14 cellular contexts compared by ENCODE assay signal in the genomic region with DNA sequence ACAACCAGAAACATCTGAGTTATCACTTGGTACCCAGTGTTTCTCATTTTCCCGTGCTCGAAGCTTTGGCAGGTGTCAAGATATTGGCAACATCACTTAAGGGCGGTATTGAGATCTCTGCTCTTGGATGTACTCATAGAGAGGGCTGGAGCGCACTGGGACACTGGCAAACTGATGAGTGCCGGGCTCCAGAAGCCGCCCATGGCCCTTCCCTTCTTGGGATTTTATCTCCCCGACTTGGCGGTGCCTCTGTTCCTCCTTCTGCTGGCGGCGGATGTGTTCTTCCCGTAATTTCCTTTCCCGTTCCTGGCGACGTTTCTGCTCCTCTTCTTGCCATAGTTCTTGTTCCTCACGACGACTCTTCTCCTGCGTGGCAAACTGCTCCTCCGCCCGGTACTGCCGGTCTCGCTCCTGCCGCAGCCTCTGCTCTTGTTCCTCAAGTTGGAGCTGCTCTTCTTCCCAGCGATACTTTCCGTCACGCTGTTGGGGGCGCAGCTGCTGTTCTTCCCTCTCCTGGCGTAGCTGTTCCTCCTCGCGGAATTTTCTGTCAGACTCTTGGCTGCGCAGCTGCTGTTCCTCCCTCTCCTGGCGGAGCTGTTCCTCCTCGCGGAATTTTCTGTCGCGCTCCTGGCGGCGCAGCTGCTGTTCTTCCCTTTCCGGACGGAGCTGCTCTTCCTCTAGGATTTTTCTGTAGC. TPM values are rescaled to one million over a fixed set of nuclear protein-coding genes. Genes with fewer than 3 reads are reported as not detected.
DNase-seq lines count a peak whose midpoint lies in the region; ATAC-seq and TF ChIP-seq lines count a peak whose summit lies in the region.
"Had no signal": no experiment of that assay in that cellular context is flagged by ENCODE, and none has a peak within 500 bp of the region (broad histone marks: within the 10 kb centered on the region; RNA-seq: fewer than 3 reads in every experiment).

No MANE protein-coding gene starts in this region.

- no peaks in the 10 kb centered on the region for H3K9me3 Mint-ChIP-seq in activated CD8-positive, alpha-beta T cell treated with anti-CD3 and anti-CD28 coated beads, Interleukin-2, amount 10 ng/mL, durations not matched to agents 7 days and 5 days (ENCODE audit: insufficient read depth)

- H3K27me3 Mint-ChIP-seq in activated CD8-positive, alpha-beta T cell treated with anti-CD3 and anti-CD28 coated beads, Interleukin-2, amount 10 ng/mL, durations not matched to agents 7 days and 5 days (ENCODE audit: low read depth) = peaks cover 29% of the 10 kb centered on the region

- H3K9me2 ChIP-seq in hepatocyte (replicated peaks; ENCODE audit: insufficient read depth) = no peaks in the 10 kb centered on the region

- H3K4me1 ChIP-seq in heart right ventricle (peaks cover 11 to 53% (median 38%) of the 10 kb centered on the region in 9 donors), heart left ventricle (peaks cover 5 to 46% (median 26%) of the 10 kb centered on the region in 12 donors), hepatocyte (ENCODE audit: insufficient read depth) (no peaks in the 10 kb centered on the region), transverse colon (peaks cover 15 to 55% (median 41%) of the 10 kb centered on the region in 4 donors)

- H3K79me2 ChIP-seq in hepatocyte = no peaks in the 10 kb centered on the region

- peak overlapping the region; percentile 37 for H3K27ac Mint-ChIP-seq in activated CD8-positive, alpha-beta T cell treated with anti-CD3 and anti-CD28 coated beads, Interleukin-2, amount 10 ng/mL, durations not matched to agents 7 days and 5 days

- no peak for TF ChIP-seq EP300 in transverse colon (IDR thresholded peaks at IDR 0.05; ENCODE audit: low read depth)

- intact Hi-C loops in heart right ventricle (cut with DNase I) (no loop called here), heart left ventricle (cut with DNase I) (no loop called here), transverse colon (cut with DNase I; ENCODE audit: low total_unique reads) (no loop called here)

- ATAC-seq in heart right ventricle (no peak), heart left ventricle (no peak)
- ATAC-seq in activated CD8-positive, alpha-beta T cell treated with anti-CD3 and anti-CD28 coated beads, Interleukin-2, amount 10 ng/mL, durations not matched to agents 7 days and 5 days = no peak

- TF ChIP-seq CTCF in heart right ventricle (IDR thresholded peaks at IDR 0.05) = no peak
- no peak for TF ChIP-seq CTCF in heart left ventricle (IDR thresholded peaks at IDR 0.05)
- no peak for TF ChIP-seq CTCF in hepatocyte (IDR thresholded peaks at IDR 0.05; ENCODE audit: poor library complexity)
- TF ChIP-seq CTCF in transverse colon (IDR thresholded peaks at IDR 0.05) = no peak

- peak overlapping the region in 6 of 10 donors; percentile 6 to 65 (median 44) for H3K4me3 ChIP-seq in heart right ventricle
- H3K4me3 ChIP-seq in heart left ventricle = peak overlapping the region in 6 of 12 donors; percentile 14 to 56 (median 29)
- no peak overlapping the region for H3K4me3 ChIP-seq in hepatocyte
- H3K4me3 ChIP-seq in transverse colon = peak overlapping the region in 3 of 4 donors; percentile 12 to 55 (median 19)

- no peaks in the 10 kb centered on the region for H4K20me1 ChIP-seq in hepatocyte (ENCODE audit: insufficient read depth, poor library complexity, severe bottlenecking)

- CTCF ChIA-PET in activated CD8-positive, alpha-beta T cell treated with anti-CD3 and anti-CD28 coated beads, Interleukin-2, amount 10 ng/mL, durations not matched to agents 7 days and 5 days (lab: Charles Lee) = interaction anchor here (1.2 to 1.3 kb wide), 2 partner anchors 124 to 352 kb away, joined by 3 to 4 read pairs; no protein-coding TSS in a partner anchor

- peaks cover 0 to 25% (median 10%) of the 10 kb centered on the region in 11 donors for H3K9me3 ChIP-seq in heart right ventricle
- H3K9me3 ChIP-seq in heart left ventricle = peaks cover 0 to 22% (median 8%) of the 10 kb centered on the region in 12 donors
- no peaks in the 10 kb centered on the region for H3K9me3 ChIP-seq in hepatocyte (ENCODE audit: low read depth)
- peaks cover 0 to 8% of the 10 kb centered on the region in 2 donors for H3K9me3 ChIP-seq in transverse colon

- POLR2A ChIA-PET in activated CD8-positive, alpha-beta T cell treated with anti-CD3 and anti-CD28 coated beads, Interleukin-2, amount 10 ng/mL, durations not matched to agents 7 days and 5 days (lab: Charles Lee) = no interaction called here

- H3K36me3 Mint-ChIP-seq in activated CD8-positive, alpha-beta T cell treated with anti-CD3 and anti-CD28 coated beads, Interleukin-2, amount 10 ng/mL, durations not matched to agents 7 days and 5 days (ENCODE audit: low read depth) = no peaks in the 10 kb centered on the region

- no peak overlapping the region for H3K4me3 Mint-ChIP-seq in activated CD8-positive, alpha-beta T cell treated with anti-CD3 and anti-CD28 coated beads, Interleukin-2, amount 10 ng/mL, durations not matched to agents 7 days and 5 days

- no peak overlapping the region for H2AFZ ChIP-seq in hepatocyte

- whole genome bisulfite sequencing in heart right ventricle, 2 donors = 13 to 15% methylated on average over 39 of the region's 39 CpGs
- WGBS in heart left ventricle, 4 donors = 12 to 25% (median 14%) methylated on average over 39 of the region's 39 CpGs
- WGBS in hepatocyte (ENCODE audit: low lambda C conversion rate, missing lambda C conversion rate) = 30% methylated on average over 38 of the region's 39 CpGs
- 31 to 32% methylated on average over 10 to 39 of the region's 39 CpGs for WGBS in transverse colon (ENCODE audit: low coverage in 1 of 2), 2 donors

- in situ Hi-C loops in transverse colon (cut with MboI; ENCODE audit: low pct_ligation_motif_present in 1 of 4, low pct_unique_long_range_greater_than_20kb in 1 of 4, low sequenced_read_pairs in 3 of 4) = no loop called here

- peaks cover 5% of the 10 kb centered on the region for H3K4me1 Mint-ChIP-seq in activated CD8-positive, alpha-beta T cell treated with anti-CD3 and anti-CD28 coated beads, Interleukin-2, amount 10 ng/mL, durations not matched to agents 7 days and 5 days (ENCODE audit: low read depth)

- H3K27ac ChIP-seq in heart right ventricle (peak overlapping the region in 1 of 10 donors; percentile 36), heart left ventricle (peak overlapping the region in 1 of 12 donors; percentile 57), hepatocyte (no peak overlapping the region), transverse colon (no peak overlapping the region)

- no peaks in the 10 kb centered on the region for H3K36me3 ChIP-seq in heart right ventricle
- no peaks in the 10 kb centered on the region for H3K36me3 ChIP-seq in heart left ventricle
- H3K36me3 ChIP-seq in hepatocyte (replicated peaks; ENCODE audit: insufficient read depth, low read depth) = no peaks in the 10 kb centered on the region
- no peaks in the 10 kb centered on the region for H3K36me3 ChIP-seq in transverse colon

- TF ChIP-seq POLR2A in heart left ventricle (IDR thresholded peaks at IDR 0.05) (no peak), transverse colon (IDR thresholded peaks at IDR 0.05) (no peak)

- H3K27me3 ChIP-seq in heart right ventricle = peaks cover 13 to 100% (median 100%) of the 10 kb centered on the region in 7 donors
- H3K27me3 ChIP-seq in heart left ventricle = peaks cover 34 to 100% (median 77%) of the 10 kb centered on the region in 9 donors
- H3K27me3 ChIP-seq in hepatocyte = peaks cover 85% of the 10 kb centered on the region
- peaks cover 100% of the 10 kb centered on the region for H3K27me3 ChIP-seq in transverse colon

- DNase-seq in heart right ventricle = peak in 1 of 2 donors; percentile 11
- no peak for DNase-seq in heart left ventricle
- no peak for DNase-seq in activated CD8-positive, alpha-beta T cell treated with anti-CD3 and anti-CD28 coated beads, Interleukin-2, amount 10 ng/mL, durations not matched to agents 7 days and 5 days
- no peak for DNase-seq in hepatocyte (ENCODE audit: low spot score)
- DNase-seq in transverse colon = no peak
- DNase-seq in NCI-H2081 (lab: John Stamatoyannopoulos, UW) = no peak
- no peak for DNase-seq in DMS 273 treated with DMSO at 0.1 percent for 48 hours (lab: John Stamatoyannopoulos, UW)
- DNase-seq in NOMO-1 (lab: John Stamatoyannopoulos, UW; ENCODE audit: unreplicated experiment in 2 of 2) = no peak
- DNase-seq: activated effector memory CD4-positive, alpha-beta T cell treated with Interleukin-2 at 50 U/mL for 16 hours; effector CD4-positive, alpha-beta T cell had no signal

- H3K4me2 ChIP-seq in hepatocyte = peak overlapping the region; percentile 50

RNA-seq across cellular contexts. Expression of gene TCHH, which starts 7.8 kb away (rescaled TPM):
- total RNA-seq in heart right ventricle = under 1 TPM in 2 of 10 donors, not detected in 8; 0.05 to 0.07 TPM
- polyA plus RNA-seq in heart right ventricle = under 1 TPM in 1 of 2 donors, not detected in 1; 0.01 TPM
- total RNA-seq in heart left ventricle = under 1 TPM in 2 of 9 donors, not detected in 7; 0.05 TPM
- polyA plus RNA-seq in heart left ventricle = under 1 TPM in 1 of 2 donors, not detected in 1; 0.01 TPM
- under 1 TPM in 1 of 2 experiments, not detected in 1; 0.08 TPM for total RNA-seq in activated CD8-positive, alpha-beta T cell treated with anti-CD3 and anti-CD28 coated beads, Interleukin-2, amount 10 ng/mL, durations not matched to agents 7 days and 5 days
- total RNA-seq in hepatocyte = not detected in 2 replicates
- polyA plus RNA-seq in hepatocyte = 0.12 TPM in 1 of 2 replicates, not detected in the other
- under 1 TPM in 1 of 4 donors, not detected in 3; under 0.01 TPM for total RNA-seq in transverse colon

RNA-seq across cellular contexts. Expression of gene TCHHL1, which starts 18.6 kb away (rescaled TPM):
- not detected for total RNA-seq in heart right ventricle
- not detected for polyA plus RNA-seq in heart right ventricle
- total RNA-seq in heart left ventricle = not detected
- polyA plus RNA-seq in heart left ventricle = not detected
- total RNA-seq in activated CD8-positive, alpha-beta T cell treated with anti-CD3 and anti-CD28 coated beads, Interleukin-2, amount 10 ng/mL, durations not matched to agents 7 days and 5 days = not detected
- total RNA-seq in hepatocyte = not detected in 2 replicates
- polyA plus RNA-seq in hepatocyte = not detected in 2 replicates
- total RNA-seq in transverse colon = not detected
- total RNA-seq: LHCN-M2; lung microvascular endothelial cell; NCI-H460; T-helper 2 cell treated with Interferon-gamma antibody and Interleukin-4, amounts not matched to agents 100 ng/mL and 5 ng/mL, for 36 hours had no signal

RNA-seq across cellular contexts. Expression of gene RPTN, which starts 51.6 kb away (rescaled TPM):
- not detected for total RNA-seq in heart right ventricle
- not detected for polyA plus RNA-seq in heart right ventricle
- not detected for total RNA-seq in heart left ventricle
- polyA plus RNA-seq in heart left ventricle = not detected
- not detected for total RNA-seq in activated CD8-positive, alpha-beta T cell treated with anti-CD3 and anti-CD28 coated beads, Interleukin-2, amount 10 ng/mL, durations not matched to agents 7 days and 5 days
- total RNA-seq in hepatocyte = not detected in 2 replicates
- polyA plus RNA-seq in hepatocyte = not detected in 2 replicates
- total RNA-seq in transverse colon = not detected
- total RNA-seq: LHCN-M2; lung microvascular endothelial cell; NCI-H460; T-helper 2 cell treated with Interferon-gamma antibody and Interleukin-4, amounts not matched to agents 100 ng/mL and 5 ng/mL, for 36 hours had no signal
